ENCODE assay signal across 18 cellular contexts in genomic region chrX:115360220-115360781, GRCh38.
"Had no signal": no experiment of that assay in that cellular context is flagged by ENCODE, and none has a peak within 500 bp of the region (broad histone marks: within the 10 kb centered on the region; RNA-seq: fewer than 3 reads in every experiment).

No MANE protein-coding gene starts in this region.

- H3K4me1 Mint-ChIP-seq: activated naive CD4-positive, alpha-beta T cell treated with anti-CD3 and anti-CD28 coated beads, Interleukin-2, amount 50 U/mL, for 24 hours; endodermal cell; T-helper 17 cell had no signal

- H3K4me2 ChIP-seq: hepatocyte had no signal

- H3K4me3 ChIP-seq: hepatocyte, lower lobe of right lung, suprapubic skin had no signal

- H3K9me3 Mint-ChIP-seq: activated naive CD4-positive, alpha-beta T cell treated with anti-CD3 and anti-CD28 coated beads, Interleukin-2, amount 50 U/mL, for 24 hours; natural killer cell treated with Interleukin-12 subunit alpha and Interleukin-12 subunit beta and Interleukin-15 and Interleukin-18, amount 100 ng/mL, for 72 hours; stimulated activated naive CD8-positive, alpha-beta T cell treated with anti-CD3 and anti-CD28 coated beads, Interleukin-15, Interleukin-2, amounts not matched to agents 100 ng/mL and 50 ng/mL, for 24 hours; type B pancreatic cell had no signal

- H3K27ac ChIP-seq: epithelial cell of prostate, hepatocyte, lower lobe of right lung, suprapubic skin, VCaP had no signal

- H3K27ac Mint-ChIP-seq: activated naive CD4-positive, alpha-beta T cell treated with anti-CD3 and anti-CD28 coated beads, Interleukin-2, amount 50 U/mL, for 24 hours; endodermal cell; natural killer cell treated with Interleukin-12 subunit alpha and Interleukin-12 subunit beta and Interleukin-15 and Interleukin-18, amount 100 ng/mL, for 72 hours; stimulated activated naive CD8-positive, alpha-beta T cell treated with anti-CD3 and anti-CD28 coated beads, Interleukin-15, Interleukin-2, amounts not matched to agents 100 ng/mL and 50 ng/mL, for 24 hours; T-helper 17 cell; type B pancreatic cell had no signal

- H3K9me3 ChIP-seq: lower lobe of right lung, suprapubic skin had no signal

- H3K4me3 Mint-ChIP-seq: activated naive CD4-positive, alpha-beta T cell treated with anti-CD3 and anti-CD28 coated beads, Interleukin-2, amount 50 U/mL, for 24 hours; endodermal cell; natural killer cell treated with Interleukin-12 subunit alpha and Interleukin-12 subunit beta and Interleukin-15 and Interleukin-18, amount 100 ng/mL, for 72 hours; stimulated activated naive CD8-positive, alpha-beta T cell treated with anti-CD3 and anti-CD28 coated beads, Interleukin-15, Interleukin-2, amounts not matched to agents 100 ng/mL and 50 ng/mL, for 24 hours; T-helper 17 cell; type B pancreatic cell had no signal

- H3K27me3 Mint-ChIP-seq: activated naive CD4-positive, alpha-beta T cell treated with anti-CD3 and anti-CD28 coated beads, Interleukin-2, amount 50 U/mL, for 24 hours; T-helper 17 cell; type B pancreatic cell had no signal

- H3K36me3 ChIP-seq: lower lobe of right lung, suprapubic skin had no signal

- ATAC-seq: left colon; lower lobe of right lung; natural killer cell treated with Interleukin-12 subunit alpha and Interleukin-12 subunit beta and Interleukin-15 and Interleukin-18, amount 100 ng/mL, for 72 hours; T-helper 17 cell had no signal

- FAIRE-seq: islet of Langerhans had no signal

- H3K36me3 Mint-ChIP-seq: activated naive CD4-positive, alpha-beta T cell treated with anti-CD3 and anti-CD28 coated beads, Interleukin-2, amount 50 U/mL, for 24 hours; type B pancreatic cell had no signal

- H3K4me1 ChIP-seq: suprapubic skin had no signal

- H3K27me3 ChIP-seq: hepatocyte, suprapubic skin had no signal

- DNase-seq: activated CD4-positive, alpha-beta T cell treated with anti-CD3 and anti-CD28 coated beads, Interleukin-2, amount 50 U/mL, for 4 hours; activated CD4-positive, CD25-positive, alpha-beta regulatory T cell treated with anti-CD3 and anti-CD28 coated beads, Interleukin-2, amount 50 U/mL, for 72 hours; activated gamma-delta T cell; endodermal cell; left colon; lower lobe of right lung; nucleus accumbens; stimulated activated CD4-positive, alpha-beta T cell treated with anti-CD3 and anti-CD28 coated beads, Interleukin-2, amount 100 ng/mL, for 48 hours; T-helper 17 cell had no signal
